ENCODE assay signal across 24 cellular contexts in the genomic region with DNA sequence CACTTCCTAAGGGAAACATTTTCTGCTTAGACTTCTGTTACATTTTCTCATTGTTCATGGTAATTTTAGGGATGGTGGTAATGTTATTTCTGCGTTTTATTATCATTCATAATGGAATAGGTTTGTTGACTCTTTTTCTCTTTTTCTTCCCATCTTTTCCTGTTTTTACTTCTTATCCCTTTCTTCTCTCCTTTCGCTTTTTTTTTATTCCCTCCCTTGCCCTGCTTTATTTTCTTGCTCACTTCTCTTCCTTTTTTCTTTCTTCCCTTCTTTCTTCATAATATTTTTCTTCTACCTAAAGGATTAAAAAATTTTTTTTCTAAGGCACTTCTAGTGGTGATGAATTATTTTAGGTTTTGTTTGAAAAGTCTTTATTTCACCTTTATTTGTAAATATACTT.
"Had no signal": no experiment of that assay in that cellular context is flagged by ENCODE, and none has a peak within 500 bp of the region (broad histone marks: within the 10 kb centered on the region; RNA-seq: fewer than 3 reads in every experiment).

No MANE protein-coding gene starts in this region.

- FAIRE-seq: islet of Langerhans had no signal

- H3K36me3 ChIP-seq: breast epithelium, uterus had no signal

- H3K27ac ChIP-seq: breast epithelium, coronary artery, epithelial cell of prostate, gastroesophageal sphincter, neural progenitor cell, testis, uterus had no signal

- H3K4me3 ChIP-seq: breast epithelium, coronary artery, gastroesophageal sphincter, neural progenitor cell, testis, uterus had no signal

- H3K27me3 Mint-ChIP-seq: progenitor cell of endocrine pancreas; stimulated activated naive B cell treated with anti-CD40 and anti-IgM and Interleukin-4, amounts not matched to agents 10 μg/mL and 1 μg/mL and 100 μg/mL, for 72 hours had no signal

- H3K9me3 ChIP-seq: breast epithelium, gastroesophageal sphincter, testis, uterus had no signal

- H3K9ac ChIP-seq: neural progenitor cell had no signal

- H3K4me1 ChIP-seq: breast epithelium, testis, uterus had no signal

- H3K9me3 Mint-ChIP-seq: activated T-cell treated with anti-CD3 and anti-CD28 coated beads, Interleukin-2, amount 50 U/mL, for 4 hours; stimulated activated naive B cell treated with anti-CD40 and anti-IgM and Interleukin-4, amounts not matched to agents 10 μg/mL and 1 μg/mL and 100 μg/mL, for 72 hours had no signal

- H3K4me2 ChIP-seq: neural progenitor cell had no signal

- H2AFZ ChIP-seq: neural progenitor cell had no signal

- H3K27ac Mint-ChIP-seq: activated naive CD4-positive, alpha-beta T cell treated with anti-CD3 and anti-CD28 coated beads, Interleukin-2, amount 50 U/mL, for 72 hours; neural progenitor cell; progenitor cell of endocrine pancreas; stimulated activated naive B cell treated with anti-CD40 and anti-IgM and Interleukin-4, amounts not matched to agents 10 μg/mL and 1 μg/mL and 100 μg/mL, for 72 hours had no signal

- DNase-seq: activated CD4-positive, alpha-beta T cell treated with anti-CD3 and anti-CD28 coated beads for 4 hours; activated CD4-positive, alpha-beta T cell treated with anti-CD3 and anti-CD28 coated beads, Interleukin-2, amount 50 U/mL, for 48 hours; activated CD8-positive, alpha-beta memory T cell treated with anti-CD3 and anti-CD28 coated beads, Interleukin-2, amount 50 U/mL, for 48 hours; activated gamma-delta T cell; activated T-cell treated with anti-CD3 and anti-CD28 coated beads, Interleukin-2, amount 50 U/mL, for 4 hours; amniotic stem cell; head of caudate nucleus; left ventricle myocardium superior; mesenchymal stem cell; stimulated activated CD4-positive, alpha-beta T cell treated with anti-CD3 and anti-CD28 coated beads, Interleukin-2, amount 100 ng/mL, for 48 hours; stimulated activated CD8-positive, alpha-beta memory T cell treated with anti-CD3 and anti-CD28 coated beads, Interleukin-4, amount 100 ng/mL, for 48 hours; stimulated activated naive B cell treated with anti-CD40 and anti-IgM and Interleukin-4, amounts not matched to agents 10 μg/mL and 1 μg/mL and 100 μg/mL, for 72 hours; T-helper 9 cell; testis; trophoblast cell; uterus had no signal

- H3K4me3 Mint-ChIP-seq: activated T-cell treated with anti-CD3 and anti-CD28 coated beads, Interleukin-2, amount 50 U/mL, for 4 hours; neural progenitor cell; stimulated activated naive B cell treated with anti-CD40 and anti-IgM and Interleukin-4, amounts not matched to agents 10 μg/mL and 1 μg/mL and 100 μg/mL, for 72 hours had no signal

- H3K27me3 ChIP-seq: breast epithelium, gastroesophageal sphincter, neural progenitor cell, testis, uterus had no signal

- ATAC-seq: activated naive CD4-positive, alpha-beta T cell treated with anti-CD3 and anti-CD28 coated beads, Interleukin-2, amount 50 U/mL, for 72 hours; activated T-cell treated with anti-CD3 and anti-CD28 coated beads, Interleukin-2, amount 50 U/mL, for 4 hours; gastroesophageal sphincter; left ventricle myocardium superior; stimulated activated naive B cell treated with anti-CD40 and anti-IgM and Interleukin-4, amounts not matched to agents 10 μg/mL and 1 μg/mL and 100 μg/mL, for 72 hours had no signal
